Comparison of ENCODE assay signal across 15 cellular contexts in the genomic region with DNA sequence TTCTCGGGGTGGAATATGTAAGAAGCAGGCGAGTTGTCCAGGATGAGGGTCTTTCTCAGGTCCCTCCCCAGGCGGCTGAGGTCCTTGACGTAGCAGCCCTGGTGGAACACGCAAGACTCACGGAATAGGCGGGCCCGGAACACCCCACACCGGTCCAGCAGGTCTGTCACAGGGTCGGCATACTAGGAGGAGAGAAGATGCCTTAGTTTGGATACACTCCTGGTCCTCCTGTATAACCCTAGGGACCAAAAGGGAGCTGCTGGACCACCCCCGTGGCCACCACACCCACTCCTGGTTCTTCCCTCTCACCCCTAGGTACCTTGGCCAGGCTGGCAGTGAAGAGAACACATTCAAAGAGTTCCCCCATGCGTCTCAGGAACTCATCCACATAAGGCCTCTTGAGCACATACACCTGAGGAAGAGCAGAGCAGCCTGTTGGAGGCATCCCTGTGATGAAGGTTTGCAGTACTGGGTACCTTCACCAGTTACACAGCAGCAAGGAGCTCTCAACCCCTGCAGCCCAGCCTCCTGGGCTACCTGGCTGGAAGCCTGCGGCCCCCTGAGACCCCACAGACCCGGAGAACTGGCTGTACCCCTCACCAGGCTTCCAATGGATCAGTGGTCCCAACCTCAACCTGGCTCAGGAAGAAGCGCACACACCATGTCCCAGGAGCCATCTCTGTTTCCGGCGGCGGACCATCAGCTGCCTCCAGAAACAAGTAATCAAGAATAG. TPM values are rescaled to one million over a fixed set of nuclear protein-coding genes. Genes with fewer than 3 reads are reported as not detected.
DNase-seq lines count a peak whose midpoint lies in the region; ATAC-seq, FAIRE-seq and TF ChIP-seq lines count a peak whose summit lies in the region.
"Had no signal": no experiment of that assay in that cellular context is flagged by ENCODE, and none has a peak within 500 bp of the region (broad histone marks: within the 10 kb centered on the region; RNA-seq: fewer than 3 reads in every experiment).

No MANE protein-coding gene starts in this region.

- no peak for TF ChIP-seq CTCF in K562 (IDR thresholded peaks at IDR 0.05 in 2 of 3, conservative IDR thresholded peaks at IDR 0.05 in 1 of 3; ENCODE audit: insufficient read depth in 2 of 3, low read depth in 1 of 3, low read length in 3 of 3)
- no peak for TF ChIP-seq CTCF in psoas muscle (IDR thresholded peaks at IDR 0.05)
- TF ChIP-seq CTCF in dorsolateral prefrontal cortex (IDR thresholded peaks at IDR 0.05 in 54 of 56, conservative IDR thresholded peaks at IDR 0.05 in 2 of 56; ENCODE audit: low read depth in 1 of 56, partially characterized antibody in 56 of 56) = no peak

- H2AFZ ChIP-seq in K562 (ENCODE audit: low read depth, low read length) = no peak overlapping the region

- WGBS in K562 (ENCODE audit: insufficient coverage, low coverage, missing lambda C conversion rate) = 93% methylated on average over 18 of the region's 18 CpGs
- 82 to 89% (median 87%) methylated on average over 18 of the region's 18 CpGs for WGBS in psoas muscle, 3 donors

- H3K36me3 ChIP-seq in K562 (ENCODE audit: control insufficient read depth, insufficient read depth, low read length) (peaks cover 77% of the 10 kb centered on the region), psoas muscle (ENCODE audit: insufficient read depth in 1 of 2, low read depth in 1 of 2) (peaks cover 31 to 100% of the 10 kb centered on the region in 2 donors)

- H3K27me3 Mint-ChIP-seq in stimulated activated naive CD8-positive, alpha-beta T cell treated with anti-CD3 and anti-CD28 coated beads, Interleukin-15, Interleukin-2, amounts not matched to agents 100 ng/mL and 50 ng/mL, for 24 hours = no peaks in the 10 kb centered on the region

- peaks cover 24% of the 10 kb centered on the region for H3K36me3 Mint-ChIP-seq in stimulated activated naive CD8-positive, alpha-beta T cell treated with anti-CD3 and anti-CD28 coated beads, Interleukin-15, Interleukin-2, amounts not matched to agents 100 ng/mL and 50 ng/mL, for 24 hours (ENCODE audit: low read depth)

- TF ChIP-seq EP300 in K562 (IDR thresholded peaks at IDR 0.05; ENCODE audit: low read length) = no peak

- no peaks in the 10 kb centered on the region for H3K9me1 ChIP-seq in K562 (ENCODE audit: control insufficient read depth, insufficient read depth, low read length)

- H3K9me3 ChIP-seq in K562 (replicated peaks; ENCODE audit: control insufficient read depth, insufficient read depth, low read depth, low read length) = no peaks in the 10 kb centered on the region
- H3K9me3 ChIP-seq in psoas muscle = no peaks in the 10 kb centered on the region
- H3K9me3 ChIP-seq: HAP-1 had no signal

- CTCF ChIA-PET in K562 (lab: Yijun Ruan, JAX; ENCODE audit: low intra/inter-chr PET ratio) = no interaction called here

- H3K27ac ChIP-seq in K562 (ENCODE audit: extremely low read depth, low read depth, low read length) (no peak overlapping the region), psoas muscle (peak overlapping the region; percentile 50), dorsolateral prefrontal cortex (peak overlapping the region in 2 of 59 donors; percentile 9 to 15)

- H3K79me2 ChIP-seq in K562 (ENCODE audit: control insufficient read depth, insufficient read depth, low read length) = peaks cover 2% of the 10 kb centered on the region; the same call in 2 of the 3 replicates

- H3K4me1 ChIP-seq in K562 (replicated peaks in 1 of 2; ENCODE audit: control insufficient read depth in 2 of 2, insufficient read depth in 2 of 2, low read length in 2 of 2) (no peaks in the 10 kb centered on the region), psoas muscle (peaks cover 33% of the 10 kb centered on the region)
- H3K4me1 ChIP-seq: HAP-1 had no signal

- H3K9ac ChIP-seq in K562 (ENCODE audit: insufficient read depth in 1 of 2, low read depth in 2 of 2, low read length in 2 of 2) = peak overlapping the region in 1 of 2 experiments; percentile 60; a peak in 1 of 4 replicates

- ATAC-seq in stimulated activated naive CD8-positive, alpha-beta T cell treated with anti-CD3 and anti-CD28 coated beads, Interleukin-15, Interleukin-2, amounts not matched to agents 100 U/mL and 50 U/mL, for 24 hours = no peak
- ATAC-seq in K562 = no peak
- ATAC-seq in psoas muscle = no peak
- ATAC-seq in HG03095 (IDR thresholded peaks at IDR 0.05; ENCODE audit: unreplicated experiment) = no peak

- DNase-seq in stimulated activated naive CD8-positive, alpha-beta T cell treated with anti-CD3 and anti-CD28 coated beads, Interleukin-15, Interleukin-2, amounts not matched to agents 100 U/mL and 50 U/mL, for 24 hours = no peak
- DNase-seq in K562 (ENCODE audit: extremely low read depth in 1 of 4, low spot score in 3 of 4) (no peak), psoas muscle (no peak), dorsolateral prefrontal cortex (no peak), NCI-H2196 treated with DMSO at 0.1 percent for 48 hours (lab: John Stamatoyannopoulos, UW; ENCODE audit: unreplicated experiment) (no peak)
- DNase-seq: EL, IMR-90, Kasumi-1, NCI-H1105, NCI-H1694, NCI-H2227 treated with DMSO at 0.1 percent for 48 hours, NCI-H524 had no signal

- peaks cover 15% of the 10 kb centered on the region for H4K20me1 ChIP-seq in K562 (replicated peaks; ENCODE audit: control insufficient read depth, insufficient read depth, low read length)

- BruUV-seq in K562 (replicated peaks; lab: Mats Ljungman, UMichigan) = no TSS peak

- no peak for FAIRE-seq in K562 (lab: Jason Lieb, UNC)

- in situ Hi-C loops in K562 (cut with MboI) = no loop called here

- intact Hi-C loops in K562 (cut with micrococcal nuclease) (no loop called here), psoas muscle (cut with DNase I) (no loop called here), dorsolateral prefrontal cortex (cut with DNase I) (no loop called here)

- no peak for TF ChIP-seq POLR2A in K562 (conservative IDR thresholded peaks at IDR 0.05)

- peak overlapping the region; percentile 13 for H3K27ac Mint-ChIP-seq in stimulated activated naive CD8-positive, alpha-beta T cell treated with anti-CD3 and anti-CD28 coated beads, Interleukin-15, Interleukin-2, amounts not matched to agents 100 ng/mL and 50 ng/mL, for 24 hours

- H3K4me2 ChIP-seq in K562 (ENCODE audit: insufficient read depth, low read length) = no peak overlapping the region

- no peaks in the 10 kb centered on the region for H3K27me3 ChIP-seq in K562 (ENCODE audit: control insufficient read depth in 2 of 2, insufficient read depth in 2 of 2, low read length in 2 of 2)
- no peaks in the 10 kb centered on the region for H3K27me3 ChIP-seq in psoas muscle (ENCODE audit: insufficient read depth in 3 of 3, low read length in 2 of 3)
- H3K27me3 ChIP-seq in dorsolateral prefrontal cortex = no peaks in the 10 kb centered on the region

- peaks cover 3% of the 10 kb centered on the region for H3K4me1 Mint-ChIP-seq in stimulated activated naive CD8-positive, alpha-beta T cell treated with anti-CD3 and anti-CD28 coated beads, Interleukin-15, Interleukin-2, amounts not matched to agents 100 ng/mL and 50 ng/mL, for 24 hours (ENCODE audit: low read depth)

- no peak overlapping the region for H3K4me3 Mint-ChIP-seq in stimulated activated naive CD8-positive, alpha-beta T cell treated with anti-CD3 and anti-CD28 coated beads, Interleukin-15, Interleukin-2, amounts not matched to agents 100 ng/mL and 50 ng/mL, for 24 hours

- POLR2A ChIA-PET in K562 (lab: Yijun Ruan, JAX) = interaction anchor here (0.5 to 1.4 kb wide), 8 partner anchors 9 to 480 kb away, joined by 3 to 11 read pairs (median 3); no protein-coding TSS in a partner anchor

- no peaks in the 10 kb centered on the region for H3K9me3 Mint-ChIP-seq in stimulated activated naive CD8-positive, alpha-beta T cell treated with anti-CD3 and anti-CD28 coated beads, Interleukin-15, Interleukin-2, amounts not matched to agents 100 ng/mL and 50 ng/mL, for 24 hours

- H3K4me3 ChIP-seq in K562 (no peak overlapping the region), psoas muscle (no peak overlapping the region), dorsolateral prefrontal cortex (no peak overlapping the region)
- H3K4me3 ChIP-seq: HAP-1 had no signal

- no peak for TF ChIP-seq RAD21 in K562 (CRISPR knock-in tag; conservative IDR thresholded peaks at IDR 0.05 in 1 of 2, IDR thresholded peaks at IDR 0.05 in 1 of 2)

RNA-seq across cellular contexts. Expression of a gene that starts 5.5 kb away (rescaled TPM):
- 1.2 and 1.3 TPM in 2 replicates for total RNA-seq in K562 (2011; cell fraction: chromatin; rRNA removed; ENCODE audit: low replicate concordance)
- total RNA-seq in K562 (2011; cell fraction: nucleolus; rRNA removed) = 0.39 and 0.83 TPM in 2 replicates
- total RNA-seq in K562 (2011; cell fraction: nucleoplasm; rRNA removed) = 1.1 and 1.5 TPM in 2 replicates
- total RNA-seq in K562 (2014; rRNA removed) (0.05 and 0.24 TPM in 2 replicates), K562 (2014; rRNA removed; fragmentation: Illumina TruSeq; extraction: Trizol) (0.16 and 0.22 TPM in 2 replicates), K562 (2015; rRNA removed; fragmentation: Illumina TruSeq; extraction: Trizol) (0.25 and 0.34 TPM in 2 replicates), K562 (2021) (0.27 and 0.33 TPM in 2 replicates), psoas muscle (1 to 10 TPM; 1.9 to 7.5 (median 4.7) TPM), dorsolateral prefrontal cortex (10 to 100 TPM in 35 of 120 experiments, 1 to 10 TPM in 85; 2.1 to 25.8 (median 7.4) TPM)
- polyA plus RNA-seq in K562 (2011; rRNA removed) (0.17 and 0.24 TPM in 2 replicates), K562 (2014; fragmentation: Illumina TruSeq; extraction: Trizol) (0.39 TPM in 2 replicates), K562 (2014; fragmentation: Nextera tagmentation; extraction: Ambion mirVana) (under 1 TPM; 0.24 to 0.36 TPM), K562 (2014; rRNA removed) (1.5 TPM in 1 of 2 replicates, not detected in the other), psoas muscle (1 to 10 TPM in 2 of 3 donors, under 1 TPM in 1; 0.94 to 4.6 (median 1.8) TPM)
- 0.10 and 0.18 TPM in 2 replicates for polyA plus RNA-seq in K562 (2011; cell fraction: cytosol; rRNA removed)
- polyA plus RNA-seq in K562 (2011; cell fraction: nucleus; rRNA removed) = 0.55 and 0.97 TPM in 2 replicates
- 0.73 and 2.2 TPM in 2 replicates for polyA plus RNA-seq in K562 (2012)
- 0.18 and 0.27 TPM in 2 replicates for polyA minus RNA-seq in K562 (2011; rRNA and poly(A)+ RNA removed)
- not detected in 2 replicates for polyA minus RNA-seq in K562 (2011; cell fraction: cytosol; rRNA and poly(A)+ RNA removed)
- polyA minus RNA-seq in K562 (2011; cell fraction: nucleus; rRNA and poly(A)+ RNA removed) = 0.27 and 0.89 TPM in 2 replicates

RNA-seq across cellular contexts. Expression of a gene that starts 22.5 kb away (rescaled TPM):
- 89.2 and 157 TPM in 2 replicates for total RNA-seq in K562 (2011; cell fraction: chromatin; rRNA removed; ENCODE audit: low replicate concordance)
- total RNA-seq in K562 (2011; cell fraction: nucleolus; rRNA removed) = 72.6 and 88.1 TPM in 2 replicates
- 93.3 and 110 TPM in 2 replicates for total RNA-seq in K562 (2011; cell fraction: nucleoplasm; rRNA removed)
- total RNA-seq in K562 (2014; rRNA removed) (42.0 and 60.5 TPM in 2 replicates), K562 (2014; rRNA removed; fragmentation: Illumina TruSeq; extraction: Trizol) (46.6 and 47.7 TPM in 2 replicates), K562 (2015; rRNA removed; fragmentation: Illumina TruSeq; extraction: Trizol) (39.8 and 40.2 TPM in 2 replicates), K562 (2021) (93.7 and 108 TPM in 2 replicates), psoas muscle (10 to 100 TPM; 71.3 to 91.8 (median 80.0) TPM), dorsolateral prefrontal cortex (100 to 1,000 TPM in 102 of 120 experiments, 10 to 100 TPM in 18; 77.9 to 209 (median 117) TPM)
- polyA plus RNA-seq in K562 (2011; rRNA removed) (87.2 and 94.7 TPM in 2 replicates), K562 (2014; fragmentation: Illumina TruSeq; extraction: Trizol) (86.4 and 89.3 TPM in 2 replicates), K562 (2014; fragmentation: Nextera tagmentation; extraction: Ambion mirVana) (10 to 100 TPM; 20.4 to 24.1 TPM), K562 (2014; rRNA removed) (62.5 and 64.5 TPM in 2 replicates), psoas muscle (10 to 100 TPM; 13.9 to 64.7 (median 44.5) TPM)
- polyA plus RNA-seq in K562 (2011; cell fraction: cytosol; rRNA removed) = 115 and 117 TPM in 2 replicates
- polyA plus RNA-seq in K562 (2011; cell fraction: nucleus; rRNA removed) = 128 and 133 TPM in 2 replicates
- 83.4 and 116 TPM in 2 replicates for polyA plus RNA-seq in K562 (2012)
- 102 and 145 TPM in 2 replicates for polyA minus RNA-seq in K562 (2011; rRNA and poly(A)+ RNA removed)
- 85.8 and 88.5 TPM in 2 replicates for polyA minus RNA-seq in K562 (2011; cell fraction: cytosol; rRNA and poly(A)+ RNA removed)
- 40.9 and 69.2 TPM in 2 replicates for polyA minus RNA-seq in K562 (2011; cell fraction: nucleus; rRNA and poly(A)+ RNA removed)

RNA-seq across cellular contexts. Expression of a gene that starts 41.5 kb away (rescaled TPM):
- total RNA-seq in K562 (2011; cell fraction: chromatin; rRNA removed; ENCODE audit: low replicate concordance) = 19.9 and 28.1 TPM in 2 replicates
- total RNA-seq in K562 (2011; cell fraction: nucleolus; rRNA removed) = 16.2 and 23.0 TPM in 2 replicates
- 21.9 and 30.2 TPM in 2 replicates for total RNA-seq in K562 (2011; cell fraction: nucleoplasm; rRNA removed)
- total RNA-seq in K562 (2014; rRNA removed) = 56.7 and 74.2 TPM in 2 replicates
- total RNA-seq in K562 (2014; rRNA removed; fragmentation: Illumina TruSeq; extraction: Trizol) = 48.1 and 56.4 TPM in 2 replicates
- total RNA-seq in K562 (2015; rRNA removed; fragmentation: Illumina TruSeq; extraction: Trizol) = 56.0 and 58.2 TPM in 2 replicates
- total RNA-seq in K562 (2021) = 62.4 and 62.6 TPM in 2 replicates
- polyA plus RNA-seq in K562 (2011; rRNA removed) = 38.9 and 44.6 TPM in 2 replicates
- polyA plus RNA-seq in K562 (2011; cell fraction: cytosol; rRNA removed) = 21.4 and 23.3 TPM in 2 replicates
- polyA plus RNA-seq in K562 (2011; cell fraction: nucleus; rRNA removed) = 15.8 and 18.8 TPM in 2 replicates
- polyA plus RNA-seq in K562 (2012) = 34.8 and 50.5 TPM in 2 replicates
- polyA plus RNA-seq in K562 (2014; fragmentation: Illumina TruSeq; extraction: Trizol) = 55.3 and 57.1 TPM in 2 replicates
- 100 to 1,000 TPM; 166 to 198 TPM for polyA plus RNA-seq in K562 (2014; fragmentation: Nextera tagmentation; extraction: Ambion mirVana)
- 60.2 and 70.7 TPM in 2 replicates for polyA plus RNA-seq in K562 (2014; rRNA removed)
- 11.8 and 13.0 TPM in 2 replicates for polyA minus RNA-seq in K562 (2011; rRNA and poly(A)+ RNA removed)
- 13.4 and 15.1 TPM in 2 replicates for polyA minus RNA-seq in K562 (2011; cell fraction: cytosol; rRNA and poly(A)+ RNA removed)
- 7.0 and 9.2 TPM in 2 replicates for polyA minus RNA-seq in K562 (2011; cell fraction: nucleus; rRNA and poly(A)+ RNA removed)
- total RNA-seq in psoas muscle = 10 to 100 TPM; 31.5 to 52.8 (median 50.2) TPM
- 10 to 100 TPM; 39.5 to 74.3 (median 59.2) TPM for polyA plus RNA-seq in psoas muscle
- total RNA-seq in dorsolateral prefrontal cortex = 10 to 100 TPM; 21.9 to 57.1 (median 35.3) TPM

RNA-seq across cellular contexts. Expression of a gene that starts 51.7 kb away (rescaled TPM):
- total RNA-seq in K562 (2011; cell fraction: chromatin; rRNA removed; ENCODE audit: low replicate concordance) = 15.8 and 16.5 TPM in 2 replicates
- total RNA-seq in K562 (2011; cell fraction: nucleolus; rRNA removed) = 9.3 and 9.8 TPM in 2 replicates
- total RNA-seq in K562 (2011; cell fraction: nucleoplasm; rRNA removed) = 17.6 and 32.4 TPM in 2 replicates
- 4.1 and 6.0 TPM in 2 replicates for total RNA-seq in K562 (2014; rRNA removed)
- total RNA-seq in K562 (2014; rRNA removed; fragmentation: Illumina TruSeq; extraction: Trizol) = 6.9 and 7.8 TPM in 2 replicates
- total RNA-seq in K562 (2015; rRNA removed; fragmentation: Illumina TruSeq; extraction: Trizol) = 6.1 and 6.6 TPM in 2 replicates
- total RNA-seq in K562 (2021) = 7.2 and 11.7 TPM in 2 replicates
- polyA plus RNA-seq in K562 (2011; rRNA removed) = 17.2 and 17.6 TPM in 2 replicates
- 11.6 and 19.1 TPM in 2 replicates for polyA plus RNA-seq in K562 (2011; cell fraction: cytosol; rRNA removed)
- 18.5 and 21.8 TPM in 2 replicates for polyA plus RNA-seq in K562 (2011; cell fraction: nucleus; rRNA removed)
- 9.6 and 10.6 TPM in 2 replicates for polyA plus RNA-seq in K562 (2012)
- polyA plus RNA-seq in K562 (2014; fragmentation: Illumina TruSeq; extraction: Trizol) = 9.1 and 10.6 TPM in 2 replicates
- 1 to 10 TPM; 4.9 to 9.1 TPM for polyA plus RNA-seq in K562 (2014; fragmentation: Nextera tagmentation; extraction: Ambion mirVana)
- polyA plus RNA-seq in K562 (2014; rRNA removed) = 7.9 and 11.4 TPM in 2 replicates
- polyA minus RNA-seq in K562 (2011; rRNA and poly(A)+ RNA removed) = 10.0 and 10.5 TPM in 2 replicates
- polyA minus RNA-seq in K562 (2011; cell fraction: cytosol; rRNA and poly(A)+ RNA removed) = 6.1 and 9.4 TPM in 2 replicates
- 3.9 and 6.0 TPM in 2 replicates for polyA minus RNA-seq in K562 (2011; cell fraction: nucleus; rRNA and poly(A)+ RNA removed)
- 1 to 10 TPM in 3 of 4 donors, under 1 TPM in 1; 0.89 to 1.9 (median 1.4) TPM for total RNA-seq in psoas muscle
- polyA plus RNA-seq in psoas muscle = 1 to 10 TPM in 1 of 3 donors, under 1 TPM in 2; 0.62 to 2.0 (median 0.66) TPM
- total RNA-seq in dorsolateral prefrontal cortex = 10 to 100 TPM in 2 of 120 experiments, 1 to 10 TPM in 118; 1.4 to 11.0 (median 4.1) TPM

RNA-seq across cellular contexts. Expression of a gene that starts 52.2 kb away (rescaled TPM):
- 40.7 and 110 TPM in 2 replicates for total RNA-seq in K562 (2011; cell fraction: chromatin; rRNA removed; ENCODE audit: low replicate concordance)
- 57.1 and 83.5 TPM in 2 replicates for total RNA-seq in K562 (2011; cell fraction: nucleolus; rRNA removed)
- total RNA-seq in K562 (2011; cell fraction: nucleoplasm; rRNA removed) = 43.7 and 55.2 TPM in 2 replicates
- total RNA-seq in K562 (2014; rRNA removed) = 24.0 and 42.5 TPM in 2 replicates
- total RNA-seq in K562 (2014; rRNA removed; fragmentation: Illumina TruSeq; extraction: Trizol) = 12.6 and 14.6 TPM in 2 replicates
- total RNA-seq in K562 (2015; rRNA removed; fragmentation: Illumina TruSeq; extraction: Trizol) = 17.5 and 18.0 TPM in 2 replicates
- 44.0 and 49.3 TPM in 2 replicates for total RNA-seq in K562 (2021)
- polyA plus RNA-seq in K562 (2011; rRNA removed) = 39.2 and 45.1 TPM in 2 replicates
- 33.7 and 38.8 TPM in 2 replicates for polyA plus RNA-seq in K562 (2011; cell fraction: cytosol; rRNA removed)
- polyA plus RNA-seq in K562 (2011; cell fraction: nucleus; rRNA removed) = 75.9 and 78.4 TPM in 2 replicates
- polyA plus RNA-seq in K562 (2012) = 25.3 and 44.9 TPM in 2 replicates
- polyA plus RNA-seq in K562 (2014; fragmentation: Illumina TruSeq; extraction: Trizol) = 36.8 and 47.6 TPM in 2 replicates
- polyA plus RNA-seq in K562 (2014; fragmentation: Nextera tagmentation; extraction: Ambion mirVana) = 10 to 100 TPM; 52.9 to 65.9 TPM
- 23.9 and 32.1 TPM in 2 replicates for polyA plus RNA-seq in K562 (2014; rRNA removed)
- polyA minus RNA-seq in K562 (2011; rRNA and poly(A)+ RNA removed) = 23.4 and 33.9 TPM in 2 replicates
- polyA minus RNA-seq in K562 (2011; cell fraction: cytosol; rRNA and poly(A)+ RNA removed) = 15.1 and 20.4 TPM in 2 replicates
- polyA minus RNA-seq in K562 (2011; cell fraction: nucleus; rRNA and poly(A)+ RNA removed) = 30.3 and 41.1 TPM in 2 replicates
- 10 to 100 TPM; 24.3 to 56.5 (median 30.4) TPM for total RNA-seq in psoas muscle
- polyA plus RNA-seq in psoas muscle = 10 to 100 TPM; 18.8 to 80.9 (median 19.0) TPM
- total RNA-seq in dorsolateral prefrontal cortex = 10 to 100 TPM in 36 of 120 experiments, 1 to 10 TPM in 84; 1.8 to 17.4 (median 8.3) TPM
